ENCODE assay signal across 8 cellular contexts in the genomic region with DNA sequence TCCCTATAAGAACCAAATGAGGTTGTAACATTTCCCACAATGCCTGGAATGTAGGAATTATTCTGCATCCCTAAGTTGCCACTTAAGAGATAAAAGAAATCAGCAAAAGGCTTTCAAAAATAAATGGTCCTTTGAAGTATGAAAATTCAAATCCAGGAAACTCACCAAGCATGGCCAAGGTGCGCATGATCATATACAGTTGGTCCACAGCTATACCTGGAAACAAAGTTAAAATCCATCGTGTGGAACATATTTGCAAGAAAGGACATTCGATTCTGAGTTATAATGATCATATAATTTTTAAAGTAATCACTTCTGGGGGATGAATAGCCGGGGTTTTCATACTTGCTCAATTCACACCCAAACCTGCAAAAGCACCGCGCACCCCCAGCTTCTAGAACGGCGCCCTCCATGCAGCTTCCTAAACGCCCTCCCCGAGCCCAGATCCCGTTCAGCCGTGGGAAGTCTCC. TPM values are rescaled to one million over a fixed set of nuclear protein-coding genes. Genes with fewer than 3 reads are reported as not detected.
DNase-seq lines count a peak whose midpoint lies in the region; ATAC-seq and TF ChIP-seq lines count a peak whose summit lies in the region.

No MANE protein-coding gene starts in this region.

- no peak for ATAC-seq in GM18505 (IDR thresholded peaks at IDR 0.05; ENCODE audit: unreplicated experiment)

- peak overlapping the region; percentile 89 for H3K4me3 Mint-ChIP-seq in T-helper 1 cell treated with Interleukin-12 subunit alpha and Interleukin-12 subunit beta and Interleukin-4 antibody, amounts not matched to agents 30 μg/mL and 1 μg/mL, for 36 hours
- peak overlapping the region; percentile 90 for H3K4me3 Mint-ChIP-seq in activated T-helper 2 cell treated with anti-CD3 and anti-CD28 coated beads, Interferon-gamma antibody, Interleukin-2, Interleukin-4, amounts not matched to agents 10 μg/mL and 5 μg/mL and 100 μg/mL, durations not matched to agents 14 hours and 24 hours and 36 hours (ENCODE audit: low read depth)
- peak overlapping the region; percentile 88 to 92 (median 90) for H3K4me3 Mint-ChIP-seq in immature natural killer cell

- H3K36me3 Mint-ChIP-seq in T-helper 1 cell treated with Interleukin-12 subunit alpha and Interleukin-12 subunit beta and Interleukin-4 antibody, amounts not matched to agents 30 μg/mL and 1 μg/mL, for 36 hours (ENCODE audit: low read depth) = peaks cover 19% of the 10 kb centered on the region
- peaks cover 33% of the 10 kb centered on the region for H3K36me3 Mint-ChIP-seq in activated T-helper 2 cell treated with anti-CD3 and anti-CD28 coated beads, Interferon-gamma antibody, Interleukin-2, Interleukin-4, amounts not matched to agents 10 μg/mL and 5 μg/mL and 100 μg/mL, durations not matched to agents 14 hours and 24 hours and 36 hours (ENCODE audit: low read depth)
- peaks cover 6 to 12% (median 10%) of the 10 kb centered on the region in 3 donors for H3K36me3 Mint-ChIP-seq in immature natural killer cell

- no peak for DNase-seq in T-helper 1 cell
- no peak for DNase-seq in activated T-helper 2 cell treated with anti-CD3 and anti-CD28 coated beads, Interferon-gamma antibody, Interleukin-2, Interleukin-4, amounts not matched to agents 10 μg/mL and 5 μg/mL and 100 μg/mL, durations not matched to agents 14 hours and 24 hours and 36 hours (ENCODE audit: low spot score)
- DNase-seq in immature natural killer cell = no peak
- DNase-seq in substantia nigra (lab: John Stamatoyannopoulos, UW) = no peak
- DNase-seq in DMS153 treated with DMSO at 0.1 percent for 48 hours (lab: John Stamatoyannopoulos, UW; ENCODE audit: unreplicated experiment) = no peak
- no peak for DNase-seq in NCI-H1417 treated with DMSO at 0.1 percent for 48 hours (lab: John Stamatoyannopoulos, UW)

- intact Hi-C loops in activated T-helper 2 cell treated with anti-CD3 and anti-CD28 coated beads, Interferon-gamma antibody, Interleukin-2, Interleukin-4, amounts not matched to agents 10 μg/mL and 5 μg/mL and 100 μg/mL, durations not matched to agents 14 hours and 24 hours and 36 hours (cut with micrococcal nuclease) = loop anchor here (1.0 kb wide), 1 partner anchor 114 kb away; no protein-coding TSS in a partner anchor

- H3K9me3 Mint-ChIP-seq in T-helper 1 cell treated with Interleukin-12 subunit alpha and Interleukin-12 subunit beta and Interleukin-4 antibody, amounts not matched to agents 30 μg/mL and 1 μg/mL, for 36 hours = no peaks in the 10 kb centered on the region
- no peaks in the 10 kb centered on the region for H3K9me3 Mint-ChIP-seq in activated T-helper 2 cell treated with anti-CD3 and anti-CD28 coated beads, Interferon-gamma antibody, Interleukin-2, Interleukin-4, amounts not matched to agents 10 μg/mL and 5 μg/mL and 100 μg/mL, durations not matched to agents 14 hours and 24 hours and 36 hours
- no peaks in the 10 kb centered on the region for H3K9me3 Mint-ChIP-seq in immature natural killer cell

- TF ChIP-seq POLR2A in GM18505 (IDR thresholded peaks at IDR 0.05; ENCODE audit: borderline replicate concordance, extremely low read depth, insufficient read depth, insufficient read length) = no peak

- H3K27me3 Mint-ChIP-seq in T-helper 1 cell treated with Interleukin-12 subunit alpha and Interleukin-12 subunit beta and Interleukin-4 antibody, amounts not matched to agents 30 μg/mL and 1 μg/mL, for 36 hours (ENCODE audit: low read depth) = no peaks in the 10 kb centered on the region
- H3K27me3 Mint-ChIP-seq in activated T-helper 2 cell treated with anti-CD3 and anti-CD28 coated beads, Interferon-gamma antibody, Interleukin-2, Interleukin-4, amounts not matched to agents 10 μg/mL and 5 μg/mL and 100 μg/mL, durations not matched to agents 14 hours and 24 hours and 36 hours (ENCODE audit: low read depth) = no peaks in the 10 kb centered on the region
- H3K27me3 Mint-ChIP-seq in immature natural killer cell (ENCODE audit: low read depth in 3 of 3) = peaks cover 0 to 2% (median 0%) of the 10 kb centered on the region in 3 donors

- H3K4me1 Mint-ChIP-seq in T-helper 1 cell treated with Interleukin-12 subunit alpha and Interleukin-12 subunit beta and Interleukin-4 antibody, amounts not matched to agents 30 μg/mL and 1 μg/mL, for 36 hours (ENCODE audit: low read depth) = peaks cover 26% of the 10 kb centered on the region
- peaks cover 33% of the 10 kb centered on the region for H3K4me1 Mint-ChIP-seq in activated T-helper 2 cell treated with anti-CD3 and anti-CD28 coated beads, Interferon-gamma antibody, Interleukin-2, Interleukin-4, amounts not matched to agents 10 μg/mL and 5 μg/mL and 100 μg/mL, durations not matched to agents 14 hours and 24 hours and 36 hours (ENCODE audit: low read depth)
- peaks cover 31 to 55% of the 10 kb centered on the region in 2 donors for H3K4me1 Mint-ChIP-seq in immature natural killer cell

- H3K27ac Mint-ChIP-seq in T-helper 1 cell treated with Interleukin-12 subunit alpha and Interleukin-12 subunit beta and Interleukin-4 antibody, amounts not matched to agents 30 μg/mL and 1 μg/mL, for 36 hours = peak overlapping the region; percentile 84
- peak overlapping the region; percentile 86 for H3K27ac Mint-ChIP-seq in activated T-helper 2 cell treated with anti-CD3 and anti-CD28 coated beads, Interferon-gamma antibody, Interleukin-2, Interleukin-4, amounts not matched to agents 10 μg/mL and 5 μg/mL and 100 μg/mL, durations not matched to agents 14 hours and 24 hours and 36 hours
- peak overlapping the region; percentile 49 to 90 (median 86) for H3K27ac Mint-ChIP-seq in immature natural killer cell

- H3K27ac ChIP-seq in substantia nigra (ENCODE audit: low read depth, low read length, poor library complexity, severe bottlenecking) = peak overlapping the region; percentile 74

RNA-seq across cellular contexts. Expression of a gene that starts 0.5 kb away (rescaled TPM):
- 89.6 and 89.9 TPM in 2 replicates for total RNA-seq in activated T-helper 2 cell treated with anti-CD3 and anti-CD28 coated beads, Interferon-gamma antibody, Interleukin-2, Interleukin-4, amounts not matched to agents 10 μg/mL and 5 μg/mL and 100 μg/mL, durations not matched to agents 14 hours and 24 hours and 36 hours
- polyA plus RNA-seq in immature natural killer cell = 10 to 100 TPM; 40.8 to 54.5 (median 40.8) TPM

RNA-seq across cellular contexts. Expression of a gene that starts 8.1 kb away (rescaled TPM):
- total RNA-seq in activated T-helper 2 cell treated with anti-CD3 and anti-CD28 coated beads, Interferon-gamma antibody, Interleukin-2, Interleukin-4, amounts not matched to agents 10 μg/mL and 5 μg/mL and 100 μg/mL, durations not matched to agents 14 hours and 24 hours and 36 hours = 16.3 and 17.9 TPM in 2 replicates
- 10 to 100 TPM; 12.6 to 20.1 (median 17.6) TPM for polyA plus RNA-seq in immature natural killer cell
